8 cellular contexts compared by ENCODE assay signal in the genomic region with DNA sequence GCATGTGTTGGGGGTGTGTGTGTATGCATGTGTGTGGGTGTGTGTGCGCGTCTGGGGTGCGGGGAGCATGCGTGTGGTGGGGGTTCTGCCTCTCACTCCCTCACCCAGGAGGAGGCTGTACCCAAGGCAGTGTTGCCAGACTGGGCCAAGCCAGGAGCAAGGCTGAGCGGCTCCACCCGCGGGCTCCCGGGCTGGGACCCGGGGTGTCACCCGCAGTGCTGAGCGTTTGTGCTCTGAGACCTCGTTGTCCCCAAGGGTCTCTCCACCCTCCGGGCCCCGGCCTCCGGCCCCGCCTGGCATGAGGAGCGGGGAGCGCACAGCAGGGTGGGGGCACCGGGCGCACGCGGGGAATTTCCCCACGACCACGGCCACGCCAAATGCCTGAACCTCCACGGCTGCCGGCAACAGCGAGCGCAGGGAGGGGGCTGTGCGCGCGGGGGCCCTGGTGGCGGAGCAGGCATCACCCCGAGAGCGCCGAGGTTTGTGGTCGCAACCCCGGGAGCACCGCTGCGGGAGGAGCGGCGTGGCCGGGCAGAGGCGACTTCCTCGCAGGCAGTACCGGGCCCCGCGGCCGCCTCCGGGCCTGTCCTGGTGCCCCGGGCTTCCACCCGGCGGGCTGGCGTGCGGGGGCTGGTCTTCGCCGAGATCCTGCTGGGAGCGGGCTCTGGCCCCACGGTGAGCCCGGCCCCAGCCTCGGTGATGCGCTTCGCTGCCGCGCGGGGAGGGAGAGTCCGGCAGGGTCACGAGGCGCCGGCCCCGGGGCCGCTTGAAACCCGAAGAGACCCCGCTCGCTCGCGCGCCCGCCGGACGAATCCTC. TPM values are rescaled to one million over a fixed set of nuclear protein-coding genes. Genes with fewer than 3 reads are reported as not detected.
DNase-seq lines count a peak whose midpoint lies in the region; ATAC-seq and TF ChIP-seq lines count a peak whose summit lies in the region.

No MANE protein-coding gene starts in this region.

- no peak overlapping the region for H3K27ac ChIP-seq in brain microvascular endothelial cell

- peak; percentile 16 for DNase-seq in stimulated activated CD4-positive, alpha-beta T cell treated with anti-CD3 and anti-CD28 coated beads, Interleukin-12 subunit alpha, Interleukin-12 subunit beta, amount 100 ng/mL, for 4 hours
- DNase-seq in stimulated activated CD4-positive, alpha-beta T cell treated with anti-CD3 and anti-CD28 coated beads, Interleukin-2, amount 100 ng/mL, for 48 hours = no peak
- DNase-seq in brain microvascular endothelial cell (no peak), kidney epithelial cell (ENCODE audit: low read depth) (no peak), NCI-H774 (lab: John Stamatoyannopoulos, UW) (no peak), NCI-H187 treated with DMSO at 0.1 percent for 48 hours (lab: John Stamatoyannopoulos, UW) (no peak), NCI-H748 treated with DMSO at 0.1 percent for 48 hours (lab: John Stamatoyannopoulos, UW) (no peak)
- peak; percentile 11 to 18 for DNase-seq in stimulated activated naive CD8-positive, alpha-beta T cell treated with anti-CD3 and anti-CD28 coated beads, Interleukin-15, amount 100 ng/mL, for 72 hours

- peaks cover 4% of the 10 kb centered on the region for H3K36me3 ChIP-seq in brain microvascular endothelial cell (replicated peaks)
- H3K36me3 ChIP-seq in kidney epithelial cell (ENCODE audit: control insufficient read depth, insufficient read depth, low read length) = no peaks in the 10 kb centered on the region

- H3K4me3 Mint-ChIP-seq in stimulated activated naive CD8-positive, alpha-beta T cell treated with anti-CD3 and anti-CD28 coated beads, Interleukin-15, amount 100 ng/mL, for 72 hours = peak overlapping the region; percentile 66 to 69

- no peaks in the 10 kb centered on the region for H3K27me3 ChIP-seq in brain microvascular endothelial cell (replicated peaks)
- peaks cover 19% of the 10 kb centered on the region for H3K27me3 ChIP-seq in kidney epithelial cell (ENCODE audit: control insufficient read depth, insufficient read depth, low read length)

- H3K27me3 Mint-ChIP-seq in stimulated activated naive CD8-positive, alpha-beta T cell treated with anti-CD3 and anti-CD28 coated beads, Interleukin-15, amount 100 ng/mL, for 72 hours = peaks cover 47% of the 10 kb centered on the region

- H3K4me3 ChIP-seq in brain microvascular endothelial cell (ENCODE audit: low read depth, low read length) (peak overlapping the region; percentile 55), kidney epithelial cell (ENCODE audit: low read depth, low read length) (peak overlapping the region; percentile 43)

- no peak for TF ChIP-seq CTCF in brain microvascular endothelial cell (IDR thresholded peaks at IDR 0.05; ENCODE audit: low read depth, low read length, missing control alignments)
- TF ChIP-seq CTCF in kidney epithelial cell (IDR thresholded peaks at IDR 0.05; ENCODE audit: insufficient read depth, low read length, poor library complexity, severe bottlenecking) = no peak

- peak; percentile 55 for ATAC-seq in stimulated activated naive CD8-positive, alpha-beta T cell treated with anti-CD3 and anti-CD28 coated beads, Interleukin-15, amount 100 ng/mL, for 72 hours

- H3K27ac Mint-ChIP-seq in stimulated activated naive CD8-positive, alpha-beta T cell treated with anti-CD3 and anti-CD28 coated beads, Interleukin-15, amount 100 ng/mL, for 72 hours = no peak overlapping the region

- in situ Hi-C loops in brain microvascular endothelial cell (cut with HindIII; ENCODE audit: low pct_ligation_motif_present, low sequenced_read_pairs) = no loop called here

- H3K9me3 Mint-ChIP-seq in stimulated activated naive CD8-positive, alpha-beta T cell treated with anti-CD3 and anti-CD28 coated beads, Interleukin-15, amount 100 ng/mL, for 72 hours = peaks cover 0 to 7% of the 10 kb centered on the region in 2 donors

- H3K4me1 Mint-ChIP-seq in stimulated activated naive CD8-positive, alpha-beta T cell treated with anti-CD3 and anti-CD28 coated beads, Interleukin-15, amount 100 ng/mL, for 72 hours = peaks cover 9% of the 10 kb centered on the region

RNA-seq across cellular contexts. Expression of a gene that starts 7.4 kb away (rescaled TPM):
- under 0.01 and 0.29 TPM in 2 replicates for total RNA-seq in kidney epithelial cell

Comparison
In these comparisons a context has a peak if more than half of its experiments do, and no peak if none do; other contexts are left out.
1. DNase-seq: peak in stimulated activated CD4-positive, alpha-beta T cell treated with anti-CD3 and anti-CD28 coated beads, Interleukin-12 subunit alpha, Interleukin-12 subunit beta, amount 100 ng/mL, for 4 hours (single experiment) and stimulated activated naive CD8-positive, alpha-beta T cell treated with anti-CD3 and anti-CD28 coated beads, Interleukin-15, amount 100 ng/mL, for 72 hours (2 of 2); none in stimulated activated CD4-positive, alpha-beta T cell treated with anti-CD3 and anti-CD28 coated beads, Interleukin-2, amount 100 ng/mL, for 48 hours (0 of 2), brain microvascular endothelial cell (single experiment), kidney epithelial cell (single experiment), NCI-H774 (single experiment), NCI-H187 treated with DMSO at 0.1 percent for 48 hours (single experiment) and NCI-H748 treated with DMSO at 0.1 percent for 48 hours (single experiment).